Comparison of ENCODE assay signal across 14 cellular contexts in the genomic region with DNA sequence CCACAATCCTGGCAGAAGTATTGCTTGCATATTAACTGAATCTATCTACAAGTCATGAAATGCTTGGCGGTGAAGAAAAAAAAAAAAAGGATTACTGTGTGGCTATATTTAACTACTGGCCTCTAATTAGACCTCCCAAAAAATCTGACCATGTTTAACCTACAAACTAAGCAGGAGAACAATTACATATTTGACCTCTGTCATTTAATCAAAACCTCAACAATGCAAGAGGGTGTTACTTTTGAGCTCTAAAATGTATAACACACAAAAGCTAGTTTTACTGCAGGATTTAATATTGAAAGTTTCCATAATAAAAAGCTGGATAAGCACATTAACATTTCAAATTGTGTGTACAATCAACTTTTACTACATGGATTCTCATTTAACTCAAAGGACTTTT. TPM values are rescaled to one million over a fixed set of nuclear protein-coding genes. Genes with fewer than 3 reads are reported as not detected.
DNase-seq lines count a peak whose midpoint lies in the region; ATAC-seq and TF ChIP-seq lines count a peak whose summit lies in the region.
"Had no signal": no experiment of that assay in that cellular context is flagged by ENCODE, and none has a peak within 500 bp of the region (broad histone marks: within the 10 kb centered on the region; RNA-seq: fewer than 3 reads in every experiment).

No MANE protein-coding gene starts in this region.

- peak overlapping the region; percentile 98 for H3K27ac Mint-ChIP-seq in activated naive CD4-positive, alpha-beta T cell treated with anti-CD3 and anti-CD28 coated beads, Interleukin-2, amount 50 U/mL, for 24 hours
- H3K27ac Mint-ChIP-seq in WTC11 (no peak overlapping the region), glutamatergic neuron (ENCODE audit: unreplicated experiment) (no peak overlapping the region)

- no peaks in the 10 kb centered on the region for H3K27me3 ChIP-seq in thoracic aorta (replicated peaks; ENCODE audit: insufficient read depth)

- no peaks in the 10 kb centered on the region for H3K4me1 ChIP-seq in thoracic aorta (ENCODE audit: control insufficient read depth in 1 of 2, low read depth in 2 of 2)
- H3K4me1 ChIP-seq: adrenal gland, tibial nerve had no signal

- no peaks in the 10 kb centered on the region for H3K9me3 ChIP-seq in thoracic aorta
- H3K9me3 ChIP-seq: adrenal gland, tibial nerve had no signal

- POLR2A ChIA-PET in WTC11 (lab: Charles Lee) = no interaction called here

- H3K36me3 ChIP-seq in thoracic aorta = no peaks in the 10 kb centered on the region
- H3K36me3 ChIP-seq: adrenal gland, tibial nerve had no signal

- no peak overlapping the region for H3K27ac ChIP-seq in thoracic aorta
- H3K27ac ChIP-seq: adrenal gland had no signal

- CTCF ChIA-PET in WTC11 (lab: Charles Lee) = no interaction called here

- no peaks in the 10 kb centered on the region for H3K27me3 Mint-ChIP-seq in activated naive CD4-positive, alpha-beta T cell treated with anti-CD3 and anti-CD28 coated beads, Interleukin-2, amount 50 U/mL, for 24 hours
- H3K27me3 Mint-ChIP-seq in WTC11 (ENCODE audit: low read depth) (no peaks in the 10 kb centered on the region), glutamatergic neuron (ENCODE audit: unreplicated experiment) (no peaks in the 10 kb centered on the region)

- DNase-seq in activated naive CD4-positive, alpha-beta T cell treated with Interleukin-2 at 50 U/mL for 16 hours = no peak
- DNase-seq in WTC11 (ENCODE audit: low spot score) (no peak), glutamatergic neuron (no peak), thoracic aorta (ENCODE audit: low spot score) (no peak), NCI-H1436 (lab: John Stamatoyannopoulos, UW) (no peak), Ammon's horn (ENCODE audit: low spot score) (no peak)
- DNase-seq: activated CD4-positive, CD25-positive, alpha-beta regulatory T cell; adrenal gland; NCI-H510A treated with DMSO at 0.1 percent for 48 hours; SHP77 treated with DMSO at 0.1 percent for 48 hours had no signal

- H3K4me3 ChIP-seq in thoracic aorta = peak overlapping the region; percentile 69

- H3K9me3 Mint-ChIP-seq in activated naive CD4-positive, alpha-beta T cell treated with anti-CD3 and anti-CD28 coated beads, Interleukin-2, amount 50 U/mL, for 24 hours = no peaks in the 10 kb centered on the region
- H3K9me3 Mint-ChIP-seq in WTC11 (no peaks in the 10 kb centered on the region), glutamatergic neuron (ENCODE audit: unreplicated experiment) (peaks cover 8% of the 10 kb centered on the region)

- H3K4me3 Mint-ChIP-seq in activated naive CD4-positive, alpha-beta T cell treated with anti-CD3 and anti-CD28 coated beads, Interleukin-2, amount 50 U/mL, for 24 hours = peak overlapping the region; percentile 95
- H3K4me3 Mint-ChIP-seq in WTC11 (peak overlapping the region; percentile 86), glutamatergic neuron (ENCODE audit: unreplicated experiment) (peak overlapping the region; percentile 57)

- peaks cover 3% of the 10 kb centered on the region for H3K36me3 Mint-ChIP-seq in activated naive CD4-positive, alpha-beta T cell treated with anti-CD3 and anti-CD28 coated beads, Interleukin-2, amount 50 U/mL, for 24 hours
- H3K36me3 Mint-ChIP-seq in WTC11 = no peaks in the 10 kb centered on the region
- no peaks in the 10 kb centered on the region for H3K36me3 Mint-ChIP-seq in glutamatergic neuron (ENCODE audit: unreplicated experiment)

- no peak for ATAC-seq in WTC11
- ATAC-seq in thoracic aorta (ENCODE audit: insufficient number of reproducible peaks, low FRiP score, low read depth) = no peak
- ATAC-seq in HG03442 (IDR thresholded peaks at IDR 0.05; ENCODE audit: unreplicated experiment) = no peak

- TF ChIP-seq CTCF in WTC11 (IDR thresholded peaks at IDR 0.05) (no peak), glutamatergic neuron (IDR thresholded peaks at IDR 0.05; ENCODE audit: partially characterized antibody, unreplicated experiment) (no peak), thoracic aorta (IDR thresholded peaks at IDR 0.05) (no peak)

- peaks cover 43% of the 10 kb centered on the region for H3K4me1 Mint-ChIP-seq in activated naive CD4-positive, alpha-beta T cell treated with anti-CD3 and anti-CD28 coated beads, Interleukin-2, amount 50 U/mL, for 24 hours
- H3K4me1 Mint-ChIP-seq in WTC11 = peaks cover 57% of the 10 kb centered on the region
- peaks cover 6% of the 10 kb centered on the region for H3K4me1 Mint-ChIP-seq in glutamatergic neuron (ENCODE audit: low read depth, unreplicated experiment)

TF ChIP-seq in WTC11, 78 proteins besides CTCF, POLR2A, EP300 and RAD21 (continues in another document):
- TF ChIP-seq ZNF281 (CRISPR knock-in tag; IDR thresholded peaks at IDR 0.05) (no peak), SMAD3 (CRISPR knock-in tag; IDR thresholded peaks at IDR 0.05; ENCODE audit: borderline replicate concordance) (no peak), USF2 (CRISPR knock-in tag; IDR thresholded peaks at IDR 0.05) (no peak), FOXK1 (CRISPR knock-in tag; IDR thresholded peaks at IDR 0.05) (no peak), ESRRA (CRISPR knock-in tag; IDR thresholded peaks at IDR 0.05; ENCODE audit: borderline replicate concordance) (no peak), MXD4 (CRISPR knock-in tag; IDR thresholded peaks at IDR 0.05; ENCODE audit: borderline replicate concordance) (no peak), SOX15 (CRISPR knock-in tag; IDR thresholded peaks at IDR 0.05) (no peak), E2F5 (CRISPR knock-in tag; IDR thresholded peaks at IDR 0.05) (no peak), ZNF671 (CRISPR knock-in tag; IDR thresholded peaks at IDR 0.05) (no peak), ATF6 (CRISPR knock-in tag; IDR thresholded peaks at IDR 0.05) (no peak), TEAD4 (CRISPR knock-in tag; IDR thresholded peaks at IDR 0.05) (no peak), ZNF121 (CRISPR knock-in tag; IDR thresholded peaks at IDR 0.05) (no peak)
- TF ChIP-seq, protein P1, sequence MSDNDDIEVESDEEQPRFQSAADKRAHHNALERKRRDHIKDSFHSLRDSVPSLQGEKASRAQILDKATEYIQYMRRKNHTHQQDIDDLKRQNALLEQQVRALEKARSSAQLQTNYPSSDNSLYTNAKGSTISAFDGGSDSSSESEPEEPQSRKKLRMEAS (CRISPR knock-in tag; IDR thresholded peaks at IDR 0.05) = no peak

RNA-seq across cellular contexts. Expression of gene ITM2A, which starts 1.5 kb away (rescaled TPM):
- 39.7 to 43.4 TPM (median 43.4 TPM) in 3 replicates for total RNA-seq in WTC11 (2021)
- 5.8 TPM for total RNA-seq in glutamatergic neuron (ENCODE audit: unreplicated experiment)
- total RNA-seq in thoracic aorta = 10 to 100 TPM; 43.1 to 68.8 TPM
- total RNA-seq: G401 had no signal
